ENCODE assay signal across 35 cellular contexts in the genomic region with DNA sequence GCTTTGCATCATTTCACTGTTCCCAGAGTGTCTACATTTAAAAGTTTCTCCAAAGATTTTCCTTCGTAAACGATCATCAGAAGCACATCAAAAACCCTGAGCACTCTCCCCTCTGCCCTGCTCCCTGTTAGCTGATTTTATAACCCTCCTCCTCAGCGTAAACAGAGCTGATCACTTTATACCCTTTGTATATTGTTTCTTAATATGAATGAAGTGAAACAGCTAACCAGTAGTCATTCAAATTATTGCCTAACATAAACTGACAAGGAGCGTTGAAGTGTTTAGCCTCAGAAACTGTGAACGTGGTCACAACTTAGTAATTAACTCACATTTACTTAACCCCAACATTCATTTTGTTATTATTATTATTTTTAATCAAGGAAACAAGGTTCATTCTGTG.
"Had no signal": no experiment of that assay in that cellular context is flagged by ENCODE, and none has a peak within 500 bp of the region (broad histone marks: within the 10 kb centered on the region; RNA-seq: fewer than 3 reads in every experiment).

No MANE protein-coding gene starts in this region.

- ATAC-seq: activated CD8-positive, alpha-beta T cell treated with anti-CD3 and anti-CD28 coated beads for 36 hours; activated naive CD8-positive, alpha-beta T cell treated with anti-CD3 and anti-CD28 coated beads, Interleukin-2, amount 50 U/mL, for 24 hours had no signal

- H3K4me3 Mint-ChIP-seq: activated B cell treated with CpG ODN at 0.5 μM for 24 hours; activated CD4-positive, alpha-beta memory T cell treated with anti-CD3 and anti-CD28 coated beads for 36 hours; activated CD4-positive, alpha-beta T cell treated with anti-CD3 and anti-CD28 coated beads, Interleukin-2, amount 10 ng/mL, durations not matched to agents 24 days and 14 days; activated CD8-positive, alpha-beta T cell treated with anti-CD3 and anti-CD28 coated beads for 36 hours; activated naive CD4-positive, alpha-beta T cell treated with anti-CD3 and anti-CD28 coated beads, Interleukin-2, amount 10 ng/mL, durations not matched to agents 7 days and 5 days; activated naive CD4-positive, alpha-beta T cell treated with anti-CD3 and anti-CD28 coated beads, Interleukin-2, amount 50 U/mL, for 24 hours; activated naive CD8-positive, alpha-beta T cell; activated naive CD8-positive, alpha-beta T cell treated with anti-CD3 and anti-CD28 coated beads, Interleukin-2, amount 10 ng/mL, durations not matched to agents 7 days and 5 days; activated naive CD8-positive, alpha-beta T cell treated with anti-CD3 and anti-CD28 coated beads, Interleukin-2, amount 50 U/mL, for 24 hours; activated T-cell treated with anti-CD3 and anti-CD28 coated beads, Interleukin-2, amount 50 U/mL, for 24 hours; brain; central memory CD8-positive, alpha-beta T cell; T-helper 1 cell treated with Interleukin-12 subunit alpha and Interleukin-12 subunit beta and Interleukin-4 antibody, amounts not matched to agents 30 μg/mL and 1 μg/mL, for 36 hours; T-helper 2 cell treated with Interferon-gamma antibody and Interleukin-4, amounts not matched to agents 5 μg/mL and 100 μg/mL, for 36 hours had no signal

- H3K4me1 ChIP-seq: ascending aorta had no signal

- H3K9me3 ChIP-seq: ascending aorta had no signal

- H3K27ac ChIP-seq: ascending aorta, cardiac muscle cell, VCaP had no signal

- H3K9me3 Mint-ChIP-seq: activated B cell treated with CpG ODN at 0.5 μM for 24 hours; activated naive CD4-positive, alpha-beta T cell treated with anti-CD3 and anti-CD28 coated beads, Interleukin-2, amount 50 U/mL, for 24 hours; activated T-helper 2 cell treated with anti-CD3 and anti-CD28 coated beads, Interferon-gamma antibody, Interleukin-2, Interleukin-4, amounts not matched to agents 10 μg/mL and 5 μg/mL and 100 μg/mL, durations not matched to agents 14 hours and 24 hours and 36 hours had no signal

- H3K27me3 ChIP-seq: cardiac muscle cell had no signal

- H3K4me1 Mint-ChIP-seq: activated B cell treated with CpG ODN at 0.5 μM for 24 hours; activated CD4-positive, alpha-beta T cell treated with anti-CD3 and anti-CD28 coated beads, Interleukin-2, amount 10 ng/mL, durations not matched to agents 24 days and 14 days; activated naive CD4-positive, alpha-beta T cell treated with anti-CD3 and anti-CD28 coated beads, Interleukin-2, amount 10 ng/mL, durations not matched to agents 7 days and 5 days; activated naive CD4-positive, alpha-beta T cell treated with anti-CD3 and anti-CD28 coated beads, Interleukin-2, amount 50 U/mL, for 24 hours; activated naive CD8-positive, alpha-beta T cell treated with anti-CD3 and anti-CD28 coated beads, Interleukin-2, amount 10 ng/mL, durations not matched to agents 7 days and 5 days; activated naive CD8-positive, alpha-beta T cell treated with anti-CD3 and anti-CD28 coated beads, Interleukin-2, amount 50 U/mL, for 24 hours; brain; central memory CD8-positive, alpha-beta T cell had no signal

- H3K27ac Mint-ChIP-seq: activated B cell treated with CpG ODN at 0.5 μM for 24 hours; activated CD4-positive, alpha-beta memory T cell treated with anti-CD3 and anti-CD28 coated beads for 36 hours; activated CD4-positive, alpha-beta T cell treated with anti-CD3 and anti-CD28 coated beads, Interleukin-2, amount 10 ng/mL, durations not matched to agents 24 days and 14 days; activated CD8-positive, alpha-beta T cell treated with anti-CD3 and anti-CD28 coated beads for 36 hours; activated naive CD4-positive, alpha-beta T cell treated with anti-CD3 and anti-CD28 coated beads, Interleukin-2, amount 10 ng/mL, durations not matched to agents 7 days and 5 days; activated naive CD4-positive, alpha-beta T cell treated with anti-CD3 and anti-CD28 coated beads, Interleukin-2, amount 50 U/mL, for 24 hours; activated naive CD8-positive, alpha-beta T cell; activated naive CD8-positive, alpha-beta T cell treated with anti-CD3 and anti-CD28 coated beads, Interleukin-2, amount 10 ng/mL, durations not matched to agents 7 days and 5 days; activated naive CD8-positive, alpha-beta T cell treated with anti-CD3 and anti-CD28 coated beads, Interleukin-2, amount 50 U/mL, for 24 hours; activated T-cell treated with anti-CD3 and anti-CD28 coated beads, Interleukin-2, amount 50 U/mL, for 24 hours; activated T-helper 2 cell treated with anti-CD3 and anti-CD28 coated beads, Interferon-gamma antibody, Interleukin-2, Interleukin-4, amounts not matched to agents 10 μg/mL and 5 μg/mL and 100 μg/mL, durations not matched to agents 14 hours and 24 hours and 36 hours; T-helper 1 cell treated with Interleukin-12 subunit alpha and Interleukin-12 subunit beta and Interleukin-4 antibody, amounts not matched to agents 30 μg/mL and 1 μg/mL, for 36 hours; T-helper 2 cell treated with Interferon-gamma antibody and Interleukin-4, amounts not matched to agents 5 μg/mL and 100 μg/mL, for 36 hours had no signal

- H3K4me3 ChIP-seq: ascending aorta, cardiac muscle cell had no signal

- H3K36me3 Mint-ChIP-seq: activated CD4-positive, alpha-beta memory T cell treated with anti-CD3 and anti-CD28 coated beads for 36 hours; activated naive CD4-positive, alpha-beta T cell treated with anti-CD3 and anti-CD28 coated beads, Interleukin-2, amount 10 ng/mL, durations not matched to agents 7 days and 5 days; activated naive CD4-positive, alpha-beta T cell treated with anti-CD3 and anti-CD28 coated beads, Interleukin-2, amount 50 U/mL, for 24 hours; activated naive CD8-positive, alpha-beta T cell; activated naive CD8-positive, alpha-beta T cell treated with anti-CD3 and anti-CD28 coated beads, Interleukin-2, amount 10 ng/mL, durations not matched to agents 7 days and 5 days; brain had no signal

- H3K36me3 ChIP-seq: ascending aorta, cardiac muscle cell had no signal

- DNase-seq: activated B cell treated with CpG ODN at 0.5 μM for 24 hours; activated CD4-positive, alpha-beta memory T cell treated with anti-CD3 and anti-CD28 coated beads for 36 hours; activated CD4-positive, alpha-beta T cell treated with anti-CD3 and anti-CD28 coated beads for 4 hours; activated CD4-positive, alpha-beta T cell treated with anti-CD3 and anti-CD28 coated beads, Interleukin-2, amount 10 ng/mL, durations not matched to agents 24 days and 14 days; activated CD4-positive, alpha-beta T cell treated with anti-CD3 and anti-CD28 coated beads, Interleukin-2, amount 50 U/mL, for 1 hour; activated CD4-positive, alpha-beta T cell treated with anti-CD3 and anti-CD28 coated beads, Interleukin-2, amount 50 U/mL, for 4 hours; activated CD4-positive, CD25-positive, alpha-beta regulatory T cell treated with anti-CD3 and anti-CD28 coated beads, Interleukin-2, amount 50 U/mL, for 72 hours; activated CD8-positive, alpha-beta memory T cell treated with anti-CD3 and anti-CD28 coated beads, Interleukin-2, amount 50 U/mL, for 4 hours; activated CD8-positive, alpha-beta T cell treated with anti-CD3 and anti-CD28 coated beads for 36 hours; activated effector memory CD4-positive, alpha-beta T cell treated with Interleukin-2 at 50 U/mL for 16 hours; activated gamma-delta T cell; activated naive CD4-positive, alpha-beta T cell treated with anti-CD3 and anti-CD28 coated beads, Interleukin-2, amount 10 ng/mL, durations not matched to agents 7 days and 5 days; activated naive CD4-positive, alpha-beta T cell treated with Interleukin-2 at 50 U/mL for 16 hours; activated naive CD8-positive, alpha-beta T cell treated with anti-CD3 and anti-CD28 coated beads, Interleukin-2, amount 10 ng/mL, durations not matched to agents 7 days and 5 days; activated naive CD8-positive, alpha-beta T cell treated with anti-CD3 and anti-CD28 coated beads, Interleukin-2, amount 50 U/mL, for 24 hours; activated T-cell treated with anti-CD3 and anti-CD28 coated beads for 4 hours; activated T-cell treated with anti-CD3 and anti-CD28 coated beads, Interleukin-2, amount 50 U/mL, for 24 hours; activated T-cell treated with anti-CD3 and anti-CD28 coated beads, Interleukin-2, amount 50 U/mL, for 48 hours; amygdala; anterior cingulate cortex; caudate nucleus; cerebellar nuclear complex; T-helper 1 cell; T-helper 2 cell; T-helper 9 cell had no signal
